20 cellular contexts compared by ENCODE assay signal in genomic region chr11:114563077-114563476, GRCh38. TPM values are rescaled to one million over a fixed set of nuclear protein-coding genes. Genes with fewer than 3 reads are reported as not detected.
DNase-seq lines count a peak whose midpoint lies in the region; ATAC-seq and TF ChIP-seq lines count a peak whose summit lies in the region.
"Had no signal": no experiment of that assay in that cellular context is flagged by ENCODE, and none has a peak within 500 bp of the region (broad histone marks: within the 10 kb centered on the region; RNA-seq: fewer than 3 reads in every experiment).

No MANE protein-coding gene starts in this region.

- no peaks in the 10 kb centered on the region for H3K36me3 Mint-ChIP-seq in activated naive CD4-positive, alpha-beta T cell treated with anti-CD3 and anti-CD28 coated beads for 36 hours (ENCODE audit: low read depth)
- H3K36me3 Mint-ChIP-seq: activated naive CD8-positive, alpha-beta T cell treated with anti-CD3 and anti-CD28 coated beads for 36 hours had no signal

- peak overlapping the region; percentile 20 for H3K27ac Mint-ChIP-seq in activated naive CD4-positive, alpha-beta T cell treated with anti-CD3 and anti-CD28 coated beads for 36 hours
- H3K27ac Mint-ChIP-seq: activated naive CD8-positive, alpha-beta T cell treated with anti-CD3 and anti-CD28 coated beads for 36 hours; H9; IgD-negative memory B cell had no signal

- H3K27me3 ChIP-seq in RWPE2 (ENCODE audit: insufficient read depth, poor library complexity, severe bottlenecking) (no peaks in the 10 kb centered on the region), smooth muscle cell (ENCODE audit: low read depth) (no peaks in the 10 kb centered on the region)
- H3K27me3 ChIP-seq: neutrophil had no signal

- TF ChIP-seq CTCF in RWPE2 (IDR thresholded peaks at IDR 0.05; ENCODE audit: poor library complexity, severe bottlenecking): no peak
- no peak for TF ChIP-seq CTCF in fibroblast of the aortic adventitia (IDR thresholded peaks at IDR 0.05; ENCODE audit: insufficient read depth, low read length)
- no peak for TF ChIP-seq CTCF in smooth muscle cell (IDR thresholded peaks at IDR 0.05; ENCODE audit: borderline replicate concordance, insufficient read depth, poor library complexity, severe bottlenecking)

- intact Hi-C loops in activated naive CD4-positive, alpha-beta T cell treated with anti-CD3 and anti-CD28 coated beads for 36 hours (cut with micrococcal nuclease): loop anchor here (5.0 kb wide), 1 partner anchor 121 kb away; no protein-coding TSS in a partner anchor

- peak overlapping the region; percentile 58 for H3K9ac ChIP-seq in smooth muscle cell (ENCODE audit: low read depth)

- H3K9me3 Mint-ChIP-seq in activated naive CD4-positive, alpha-beta T cell treated with anti-CD3 and anti-CD28 coated beads for 36 hours: no peaks in the 10 kb centered on the region
- H3K9me3 Mint-ChIP-seq: IgD-negative memory B cell had no signal

- peaks cover 2% of the 10 kb centered on the region for H3K27me3 Mint-ChIP-seq in activated naive CD4-positive, alpha-beta T cell treated with anti-CD3 and anti-CD28 coated beads for 36 hours (ENCODE audit: low read depth)
- H3K27me3 Mint-ChIP-seq: IgD-negative memory B cell had no signal

- CTCF ChIA-PET in activated naive CD4-positive, alpha-beta T cell treated with anti-CD3 and anti-CD28 coated beads for 36 hours (lab: Charles Lee): interaction anchor here (1.1 kb wide), 1 partner anchor 124 kb away, joined by 3 read pairs; the partner anchor contains the start of gene REXO2

- H3K4me3 Mint-ChIP-seq in activated naive CD4-positive, alpha-beta T cell treated with anti-CD3 and anti-CD28 coated beads for 36 hours: no peak overlapping the region
- H3K4me3 Mint-ChIP-seq: activated naive CD8-positive, alpha-beta T cell treated with anti-CD3 and anti-CD28 coated beads for 36 hours; H9; IgD-negative memory B cell had no signal

- no peak overlapping the region for H2AFZ ChIP-seq in smooth muscle cell (ENCODE audit: low read depth)

- no peaks in the 10 kb centered on the region for H3K79me2 ChIP-seq in smooth muscle cell (ENCODE audit: low read depth)

- no peak overlapping the region for H3K4me3 ChIP-seq in RWPE2 (ENCODE audit: severe bottlenecking)
- no peak overlapping the region for H3K4me3 ChIP-seq in fibroblast of the aortic adventitia (ENCODE audit: low read depth, low read length)
- no peak overlapping the region for H3K4me3 ChIP-seq in smooth muscle cell

- DNase-seq in activated naive CD4-positive, alpha-beta T cell treated with anti-CD3 and anti-CD28 coated beads for 36 hours: no peak
- DNase-seq in activated naive CD4-positive, alpha-beta T cell treated with anti-CD3 and anti-CD28 coated beads, Interleukin-2, amount 50 U/mL, for 16 hours: no peak
- DNase-seq in RWPE2 (ENCODE audit: low spot score) (no peak), fibroblast of the aortic adventitia (ENCODE audit: low read depth) (peak; percentile 47), smooth muscle cell (lab: John Stamatoyannopoulos, UW; ENCODE audit: unreplicated experiment) (no peak), NCI-H2171 treated with DMSO at 0.1 percent for 48 hours (lab: John Stamatoyannopoulos, UW) (no peak)
- DNase-seq: 8988T; activated naive CD8-positive, alpha-beta T cell treated with anti-CD3 and anti-CD28 coated beads for 36 hours; cerebellar nuclear complex; H9; NCI-H1105; NCI-H345; SHP77 treated with DMSO at 0.1 percent for 48 hours had no signal

- no peak overlapping the region for H3K27ac ChIP-seq in RWPE2 (ENCODE audit: poor library complexity, severe bottlenecking)
- H3K27ac ChIP-seq in smooth muscle cell (ENCODE audit: low read depth): peak overlapping the region; percentile 92
- H3K27ac ChIP-seq: neutrophil had no signal

- peak overlapping the region; percentile 74 for H3K4me2 ChIP-seq in smooth muscle cell

- ATAC-seq in RWPE2 (ENCODE audit: low read depth): peak; percentile 88
- no peak for ATAC-seq in GM21737 (IDR thresholded peaks at IDR 0.05; ENCODE audit: unreplicated experiment)
- no peak for ATAC-seq in HG03025 (IDR thresholded peaks at IDR 0.05; ENCODE audit: low FRiP score, unreplicated experiment)

- peaks cover 12% of the 10 kb centered on the region for H3F3A ChIP-seq in smooth muscle cell (ENCODE audit: low read depth)

- H4K20me1 ChIP-seq in smooth muscle cell (ENCODE audit: low read depth): no peaks in the 10 kb centered on the region

- no peaks in the 10 kb centered on the region for H3K9me3 ChIP-seq in RWPE2 (ENCODE audit: severe bottlenecking)
- no peaks in the 10 kb centered on the region for H3K9me3 ChIP-seq in smooth muscle cell (replicated peaks; ENCODE audit: low read depth)
- H3K9me3 ChIP-seq: neutrophil had no signal

- WGBS in smooth muscle cell (ENCODE audit: low lambda C conversion rate): 19% methylated on average over 2 of the region's 2 CpGs

- peaks cover 11% of the 10 kb centered on the region for H3K4me1 Mint-ChIP-seq in activated naive CD4-positive, alpha-beta T cell treated with anti-CD3 and anti-CD28 coated beads for 36 hours (ENCODE audit: low read depth)
- H3K4me1 Mint-ChIP-seq: IgD-negative memory B cell had no signal

- H3K4me1 ChIP-seq in RWPE2 (ENCODE audit: insufficient read depth, poor library complexity, severe bottlenecking): peaks cover 11% of the 10 kb centered on the region
- H3K4me1 ChIP-seq in smooth muscle cell (ENCODE audit: low read depth): peaks cover 15% of the 10 kb centered on the region

- H3K36me3 ChIP-seq in RWPE2 (ENCODE audit: low read depth) (no peaks in the 10 kb centered on the region), smooth muscle cell (ENCODE audit: low read depth) (no peaks in the 10 kb centered on the region)
- H3K36me3 ChIP-seq: neutrophil had no signal

RNA-seq across cellular contexts. Expression of gene NXPE1, which starts 3.4 kb away (rescaled TPM):
- total RNA-seq in activated naive CD4-positive, alpha-beta T cell treated with anti-CD3 and anti-CD28 coated beads for 36 hours: not detected
- total RNA-seq in fibroblast of the aortic adventitia (ENCODE audit: low replicate concordance) (not detected in 2 replicates), smooth muscle cell (not detected in 2 replicates)
- not detected in 2 replicates for polyA plus RNA-seq in smooth muscle cell
- total RNA-seq: activated naive CD8-positive, alpha-beta T cell treated with anti-CD3 and anti-CD28 coated beads for 36 hours; glomerular endothelial cell; H9; mesenteric fat pad; skeletal muscle tissue had no signal
- polyA plus RNA-seq: IgD-negative memory B cell had no signal

RNA-seq across cellular contexts. Expression of gene NXPE4, which starts 32.5 kb away (rescaled TPM):
- not detected for total RNA-seq in activated naive CD4-positive, alpha-beta T cell treated with anti-CD3 and anti-CD28 coated beads for 36 hours
- total RNA-seq in fibroblast of the aortic adventitia (ENCODE audit: low replicate concordance): not detected in 2 replicates
- not detected in 2 replicates for total RNA-seq in smooth muscle cell
- polyA plus RNA-seq in smooth muscle cell: 0.28 TPM in 1 of 2 replicates, not detected in the other
- total RNA-seq: activated naive CD8-positive, alpha-beta T cell treated with anti-CD3 and anti-CD28 coated beads for 36 hours; glomerular endothelial cell; H9; mesenteric fat pad; skeletal muscle tissue had no signal
- polyA plus RNA-seq: IgD-negative memory B cell had no signal
